ENCODE assay signal across 12 cellular contexts in the genomic region with DNA sequence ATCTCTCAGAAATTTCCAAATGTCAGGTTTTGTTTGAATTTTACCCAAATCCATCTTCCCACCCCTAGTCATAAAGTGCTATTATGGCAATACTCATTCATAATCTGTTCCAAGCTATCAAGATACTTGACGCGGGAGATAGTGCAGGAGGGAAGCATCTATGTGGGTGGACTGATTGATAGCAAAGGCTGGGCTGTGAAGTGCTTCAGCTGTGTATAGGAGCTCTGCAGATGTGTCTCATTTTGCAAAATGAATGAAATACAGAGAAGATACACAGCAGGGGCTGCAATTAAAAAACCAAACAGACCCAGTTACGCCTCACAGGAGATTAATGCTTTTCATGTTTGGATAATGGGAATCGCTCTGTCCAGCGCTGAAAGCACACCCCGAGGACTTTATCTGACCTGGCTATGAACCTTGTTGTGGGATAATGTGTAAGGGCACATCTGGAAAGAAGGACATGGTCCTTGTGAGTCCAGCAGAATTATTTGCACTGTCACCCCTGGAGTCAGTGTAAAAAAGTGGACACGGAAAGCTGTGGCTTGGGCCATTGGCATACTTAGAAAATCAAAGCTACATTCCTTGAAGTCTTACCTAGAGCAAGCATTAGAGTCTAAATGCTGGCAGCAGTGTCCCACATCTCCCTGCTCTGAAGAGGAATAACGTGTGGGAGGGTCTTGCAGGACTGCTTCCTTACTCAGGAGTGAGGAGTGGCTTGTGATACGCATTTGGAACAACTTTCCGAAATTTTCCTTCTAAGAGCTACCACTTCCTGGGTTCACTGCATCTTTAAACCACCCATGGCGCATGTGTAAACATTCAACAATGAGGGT. TPM values are rescaled to one million over a fixed set of nuclear protein-coding genes. Genes with fewer than 3 reads are reported as not detected.
DNase-seq lines count a peak whose midpoint lies in the region; FAIRE-seq and TF ChIP-seq lines count a peak whose summit lies in the region.
"Had no signal": no experiment of that assay in that cellular context is flagged by ENCODE, and none has a peak within 500 bp of the region (broad histone marks: within the 10 kb centered on the region; RNA-seq: fewer than 3 reads in every experiment).

No MANE protein-coding gene starts in this region.

- H3K18ac ChIP-seq in H1 (ENCODE audit: extremely low read depth, low read length): no peak overlapping the region

- peaks cover 4% of the 10 kb centered on the region; the same call in 1 of the 2 replicates for H3K23me2 ChIP-seq in H1 (ENCODE audit: low read depth, low read length)

- DNase-seq in Daoy (ENCODE audit: low read depth): peak; percentile 61
- peak; percentile 94 for DNase-seq in NCI-H69 (lab: John Stamatoyannopoulos, UW)
- no peak for DNase-seq in H1 (ENCODE audit: low read depth in 1 of 2, low spot score in 2 of 2)
- no peak for DNase-seq in progenitor cell of endocrine pancreas (ENCODE audit: low spot score, unreplicated experiment)
- DNase-seq in germinal center (ENCODE audit: low spot score): no peak
- no peak for DNase-seq in NCI-H2196 (lab: John Stamatoyannopoulos, UW; ENCODE audit: unreplicated experiment)
- no peak for DNase-seq in medulla oblongata (ENCODE audit: extremely low spot score)
- DNase-seq in HuH-7.5 (ENCODE audit: low spot score): no peak
- DNase-seq: activated T-cell treated with anti-CD3 and anti-CD28 coated beads, Interleukin-2, amount 50 U/mL, for 24 hours; GOT3; spleen had no signal

- H3K27ac ChIP-seq in H1 (ENCODE audit: low read depth, low read length): no peak overlapping the region
- H3K27ac ChIP-seq: BLaER1 treated with 17β-estradiol and CSF1 and Interleukin-3, amounts not matched to agents 10 nM and 100 nM; spleen had no signal

- peak overlapping the region; percentile 50 for H3K27ac Mint-ChIP-seq in progenitor cell of endocrine pancreas
- H3K27ac Mint-ChIP-seq: activated T-cell treated with anti-CD3 and anti-CD28 coated beads, Interleukin-2, amount 50 U/mL, for 24 hours had no signal

- H4K20me1 ChIP-seq in H1 (replicated peaks in 1 of 2; ENCODE audit: control insufficient read depth in 1 of 2, insufficient read depth in 2 of 2, low read length in 2 of 2): no peaks in the 10 kb centered on the region
- H4K20me1 ChIP-seq: BLaER1 treated with 17β-estradiol and CSF1 and Interleukin-3, amounts not matched to agents 10 nM and 100 nM had no signal

- no peaks in the 10 kb centered on the region for H3K79me1 ChIP-seq in H1 (ENCODE audit: low read depth, low read length)

- H3K9ac ChIP-seq in H1 (replicated peaks in 1 of 4; ENCODE audit: extremely low read depth in 1 of 4, low read depth in 3 of 4, low read length in 3 of 4): no peak overlapping the region
- H3K9ac ChIP-seq: BLaER1 treated with 17β-estradiol and CSF1 and Interleukin-3, amounts not matched to agents 10 nM and 100 nM had no signal

- peak overlapping the region; percentile 61; the same call in 1 of the 2 replicates for H2BK12ac ChIP-seq in H1 (ENCODE audit: low read depth, low read length)

- H3K4me1 Mint-ChIP-seq in progenitor cell of endocrine pancreas (ENCODE audit: low read depth): peaks cover 52% of the 10 kb centered on the region

- no peak overlapping the region for H3K14ac ChIP-seq in H1 (ENCODE audit: insufficient read length)

- no peak overlapping the region for H4K8ac ChIP-seq in H1 (ENCODE audit: extremely low read depth, insufficient read depth, low read length)

- no peak overlapping the region for H2BK120ac ChIP-seq in H1 (replicated peaks; ENCODE audit: low read depth, low read length)

- no peak for TF ChIP-seq CTCF in H1 (IDR thresholded peaks at IDR 0.05; ENCODE audit: control extremely low read depth in 1 of 3, insufficient read depth in 1 of 3, low read depth in 1 of 3, low read length in 3 of 3)
- TF ChIP-seq CTCF in progenitor cell of endocrine pancreas (IDR thresholded peaks at IDR 0.05; ENCODE audit: unreplicated experiment): no peak

- no peak overlapping the region for H2BK5ac ChIP-seq in H1 (ENCODE audit: low read depth, low read length)

- TF ChIP-seq POLR2A in H1 (IDR thresholded peaks at IDR 0.05; ENCODE audit: control extremely low read depth in 1 of 2, low read depth in 2 of 2, low read length in 2 of 2): no peak

- FAIRE-seq in H1 (lab: Jason Lieb, UNC): no peak

- H3K4me3 Mint-ChIP-seq in progenitor cell of endocrine pancreas (ENCODE audit: low read depth): peak overlapping the region; percentile 81
- H3K4me3 Mint-ChIP-seq: activated T-cell treated with anti-CD3 and anti-CD28 coated beads, Interleukin-2, amount 50 U/mL, for 24 hours had no signal

- peaks cover 7 to 19% (median 14%) of the 10 kb centered on the region in 4 experiments for H3K4me1 ChIP-seq in H1 (replicated peaks in 1 of 4; ENCODE audit: control insufficient read depth in 3 of 4, insufficient read depth in 4 of 4, low read length in 3 of 4)

- no peak overlapping the region for H3K56ac ChIP-seq in H1 (replicated peaks; ENCODE audit: insufficient read length, low read depth, low read length)

- no peak overlapping the region for H3K23ac ChIP-seq in H1 (ENCODE audit: insufficient read length)

- no peak for TF ChIP-seq RAD21 in H1 (IDR thresholded peaks at IDR 0.05 in 1 of 2, conservative IDR thresholded peaks at IDR 0.05 in 1 of 2; ENCODE audit: low read depth in 2 of 2, low read length in 2 of 2)

- CTCF ChIA-PET in H1 (lab: Charles Lee; ENCODE audit: partially characterized antibody): interaction anchor here (0.7 to 6.2 kb wide), 9 partner anchors 30 to 111 kb away, joined by 3 to 22 read pairs (median 4); no protein-coding TSS in a partner anchor

- H3K4me3 ChIP-seq in H1 (ENCODE audit: extremely low read depth in 1 of 4, insufficient read depth in 2 of 4, low read depth in 3 of 4, low read length in 4 of 4): no peak overlapping the region
- H3K4me3 ChIP-seq: BLaER1 treated with 17β-estradiol and CSF1 and Interleukin-3, amounts not matched to agents 10 nM and 100 nM; spleen had no signal

- WGBS in H1 (ENCODE audit: extremely low coverage in 1 of 2, insufficient coverage in 1 of 2, insufficient read length in 1 of 2, insufficient replicate concordance in 2 of 2, low coverage in 1 of 2, low lambda C conversion rate in 2 of 2, missing lambda C conversion rate in 1 of 2), 2 experiments: 82% methylated on average over 11 of the region's 11 CpGs; no CpG with 5 or more reads in 1 of the 2 experiments

- H3K27me3 ChIP-seq in H1 (replicated peaks in 1 of 4; ENCODE audit: control insufficient read depth in 3 of 4, extremely low read depth in 1 of 4, insufficient read depth in 3 of 4, low read length in 3 of 4): peaks cover 0 to 5% (median 0%) of the 10 kb centered on the region in 4 experiments; a peak in 2 of 7 replicates
- H3K27me3 ChIP-seq: BLaER1 treated with 17β-estradiol and CSF1 and Interleukin-3, amounts not matched to agents 10 nM and 100 nM had no signal

- no peak for TF ChIP-seq EP300 in H1 (IDR thresholded peaks at IDR 0.05; ENCODE audit: borderline replicate concordance in 1 of 2, low read depth in 2 of 2, low read length in 2 of 2)

- peak overlapping the region; percentile 31; the same call in 1 of the 2 replicates for H2AFZ ChIP-seq in H1 (ENCODE audit: low read length)

- H3K36me3 ChIP-seq in H1 (ENCODE audit: control insufficient read depth in 2 of 4, insufficient read depth in 4 of 4, low read length in 3 of 4): no peaks in the 10 kb centered on the region
- H3K36me3 ChIP-seq: BLaER1 treated with 17β-estradiol and CSF1 and Interleukin-3, amounts not matched to agents 10 nM and 100 nM; spleen had no signal

- H3K9me3 ChIP-seq in H1 (ENCODE audit: insufficient read depth in 2 of 2, low read depth in 1 of 2, low read length in 1 of 2): no peaks in the 10 kb centered on the region
- H3K9me3 ChIP-seq: BLaER1 treated with 17β-estradiol and CSF1 and Interleukin-3, amounts not matched to agents 10 nM and 100 nM; spleen had no signal

- no peak overlapping the region for H3K4me2 ChIP-seq in H1 (ENCODE audit: insufficient read depth in 1 of 2, low read depth in 2 of 2, low read length in 2 of 2)
- H3K4me2 ChIP-seq: BLaER1 treated with 17β-estradiol and CSF1 and Interleukin-3, amounts not matched to agents 10 nM and 100 nM had no signal

- H3K27me3 Mint-ChIP-seq in progenitor cell of endocrine pancreas: no peaks in the 10 kb centered on the region

- no peak overlapping the region for H2BK15ac ChIP-seq in H1 (ENCODE audit: low read length)

- H3K36me3 Mint-ChIP-seq in progenitor cell of endocrine pancreas (ENCODE audit: insufficient read depth): peaks cover 5% of the 10 kb centered on the region

- H4K91ac ChIP-seq in H1 (replicated peaks; ENCODE audit: insufficient read length, low read length): peak overlapping the region; percentile 15

- no peaks in the 10 kb centered on the region for H3K79me2 ChIP-seq in H1 (ENCODE audit: control insufficient read depth in 1 of 2, insufficient read depth in 2 of 2, low read length in 2 of 2)

- H2AK5ac ChIP-seq in H1 (ENCODE audit: low read depth, low read length): no peak overlapping the region

- no peak overlapping the region for H2BK20ac ChIP-seq in H1 (ENCODE audit: low read length)

- no peaks in the 10 kb centered on the region for H3K9me3 Mint-ChIP-seq in progenitor cell of endocrine pancreas (ENCODE audit: low read depth)
- H3K9me3 Mint-ChIP-seq: activated T-cell treated with anti-CD3 and anti-CD28 coated beads, Interleukin-2, amount 50 U/mL, for 24 hours had no signal

- POLR2A ChIA-PET in H1 (lab: Charles Lee; ENCODE audit: partially characterized antibody): interaction anchor here (0.8 kb wide), 1 partner anchor 15 kb away, joined by 3 read pairs; no protein-coding TSS in a partner anchor

- peak overlapping the region; percentile 64 for H3K4ac ChIP-seq in H1 (replicated peaks; ENCODE audit: insufficient read length, low read depth, low read length)

- no peak overlapping the region for H4K5ac ChIP-seq in H1 (ENCODE audit: insufficient read length, low read depth, low read length)

TF ChIP-seq in H1, 55 proteins besides CTCF, POLR2A, EP300 and RAD21 (continues in another document):
- TF ChIP-seq MAFK (IDR thresholded peaks at IDR 0.05; ENCODE audit: low read depth, low read length) (no peak), CREB1 (IDR thresholded peaks at IDR 0.05) (no peak)

RNA-seq across cellular contexts. Expression of gene SH3RF2, which starts 2.5 kb away (rescaled TPM):
- total RNA-seq in Daoy (2014; rRNA removed; shearing (Covaris generic)): 11.6 and 11.9 TPM in 2 replicates
- 0.65 and 0.95 TPM in 2 replicates for total RNA-seq in H1 (2021; fragmentation: NEBNext Ultra II Directional; extraction: Animal tissue kit (Norgen Biotek cat#: 25700))
- 0.80 and 1.0 TPM in 2 replicates for polyA plus RNA-seq in H1 (2011; rRNA removed)
- polyA plus RNA-seq in H1 (2011; cell fraction: cytosol; rRNA removed): 0.90 TPM
- 2.2 TPM for polyA plus RNA-seq in H1 (2011; cell fraction: nucleus; rRNA removed)
- polyA plus RNA-seq in H1 (2012, experiment 1 of 2): 0.70 to 1.0 TPM (median 0.86 TPM) in 4 replicates
- 0.96 TPM for polyA plus RNA-seq in H1 (2012, experiment 2 of 2)
- polyA plus RNA-seq in H1 (2013, experiment 1 of 2): 1.4 TPM
- 1.3 TPM for polyA plus RNA-seq in H1 (2013, experiment 2 of 2)
- 2.2 and 2.5 TPM in 2 replicates for polyA minus RNA-seq in H1 (2011; rRNA and poly(A)+ RNA removed)
- 0.22 TPM for polyA minus RNA-seq in H1 (2011; cell fraction: cytosol; rRNA and poly(A)+ RNA removed)
- 4.5 TPM for polyA minus RNA-seq in H1 (2011; cell fraction: nucleus; rRNA and poly(A)+ RNA removed)
- total RNA-seq in progenitor cell of endocrine pancreas: 16.7 and 17.6 TPM in 2 replicates

Comparison
In these comparisons a context has a peak if more than half of its experiments do, and no peak if none do; other contexts are left out.
1. DNase-seq: peak in Daoy (single experiment) and NCI-H69 (single experiment); none in H1 (0 of 2), progenitor cell of endocrine pancreas (single experiment), germinal center (single experiment), NCI-H2196 (single experiment), medulla oblongata (single experiment) and HuH-7.5 (single experiment).